17 cellular contexts compared by ENCODE assay signal in genomic region chr14:99356031-99356430, GRCh38.
DNase-seq lines count a peak whose midpoint lies in the region; ATAC-seq lines count a peak whose summit lies in the region.
"Had no signal": no experiment of that assay in that cellular context is flagged by ENCODE, and none has a peak within 500 bp of the region (broad histone marks: within the 10 kb centered on the region; RNA-seq: fewer than 3 reads in every experiment).

No MANE protein-coding gene starts in this region.

- DNase-seq in activated effector memory CD4-positive, alpha-beta T cell treated with anti-CD3 and anti-CD28 coated beads, Interleukin-2, amount 50 U/mL, for 16 hours = peak; percentile 21
- DNase-seq in activated effector memory CD4-positive, alpha-beta T cell treated with Interleukin-2 at 50 U/mL for 16 hours = no peak
- DNase-seq in mesenteric fat pad (ENCODE audit: low spot score) = peak; percentile 51
- no peak for DNase-seq in sciatic nerve (ENCODE audit: low spot score)
- no peak for DNase-seq in NCI-H1417 treated with DMSO at 0.1 percent for 48 hours (lab: John Stamatoyannopoulos, UW)
- no peak for DNase-seq in ecto neural progenitor cell (ENCODE audit: low spot score)
- DNase-seq: Caco-2; CD4-positive, CD25-positive, alpha-beta regulatory T cell; CD8-positive, alpha-beta T cell; DMS 273 treated with DMSO at 0.1 percent for 48 hours; DMS79; EL; GDM1; GM23248; H7; HCEC 1CT had no signal

- intact Hi-C loops in sciatic nerve (cut with DNase I) = no loop called here

- peak; percentile 73 for ATAC-seq in sciatic nerve
- ATAC-seq: CD8-positive, alpha-beta T cell; GM12878 had no signal

Comparison
In these comparisons a context has a peak if more than half of its experiments do, and no peak if none do; other contexts are left out.
1. DNase-seq: peak in activated effector memory CD4-positive, alpha-beta T cell treated with anti-CD3 and anti-CD28 coated beads, Interleukin-2, amount 50 U/mL, for 16 hours (single experiment) and mesenteric fat pad (single experiment); none in activated effector memory CD4-positive, alpha-beta T cell treated with Interleukin-2 at 50 U/mL for 16 hours (single experiment), sciatic nerve (single experiment), NCI-H1417 treated with DMSO at 0.1 percent for 48 hours (single experiment) and ecto neural progenitor cell (single experiment).